20 cellular contexts compared by ENCODE assay signal in genomic region chr16:6835941-6836340, GRCh38.
"Had no signal": no experiment of that assay in that cellular context is flagged by ENCODE, and none has a peak within 500 bp of the region (broad histone marks: within the 10 kb centered on the region; RNA-seq: fewer than 3 reads in every experiment).

No MANE protein-coding gene starts in this region.

- H3K27me3 ChIP-seq: MG63 had no signal

- ATAC-seq: HepG2, SK-N-SH treated with all-trans-retinoic acid at 6 μM for 48 hours had no signal

- DNase-seq: IMR-90, Karpas-422, KG1, MG63, NCI-H1092, NCI-H1105 treated with DMSO at 0.1 percent for 48 hours, NCI-H1417 treated with DMSO at 0.1 percent for 48 hours, NCI-H146, NCI-H1694 treated with DMSO at 0.1 percent for 48 hours, NCI-H1930, NCI-H2081, NCI-H2107, NCI-H2227 treated with DMSO at 0.1 percent for 48 hours, NCI-H524, NCI-H526 treated with DMSO at 0.1 percent for 48 hours, NCI-H748 treated with DMSO at 0.1 percent for 48 hours, SHP77 had no signal

- H3K36me3 ChIP-seq: MG63 had no signal

- H3K27ac ChIP-seq: RWPE1 had no signal

- H3K4me3 ChIP-seq: MG63 had no signal

- H3K9me3 ChIP-seq: MG63 had no signal
